In genomic region chr3:22700876-22701275, GRCh38 we compare ENCODE assay signal across 24 cellular contexts.
DNase-seq lines count a peak whose midpoint lies in the region; ATAC-seq, FAIRE-seq and TF ChIP-seq lines count a peak whose summit lies in the region.
"Had no signal": no experiment of that assay in that cellular context is flagged by ENCODE, and none has a peak within 500 bp of the region (broad histone marks: within the 10 kb centered on the region; RNA-seq: fewer than 3 reads in every experiment).

No MANE protein-coding gene starts in this region.

- H3K9me3 Mint-ChIP-seq in endodermal cell = peaks cover 8% of the 10 kb centered on the region
- no peaks in the 10 kb centered on the region for H3K9me3 Mint-ChIP-seq in type B pancreatic cell
- H3K9me3 Mint-ChIP-seq: CD4-positive, alpha-beta T cell had no signal

- H3K36me3 Mint-ChIP-seq in endodermal cell (ENCODE audit: low read depth) (peaks cover under 1% of the 10 kb centered on the region), type B pancreatic cell (no peaks in the 10 kb centered on the region)
- H3K36me3 Mint-ChIP-seq: CD8-positive, alpha-beta T cell had no signal

- H3K27ac Mint-ChIP-seq in endodermal cell (no peak overlapping the region), type B pancreatic cell (no peak overlapping the region)
- H3K27ac Mint-ChIP-seq: B cell; CD4-positive, alpha-beta T cell; CD8-positive, alpha-beta T cell had no signal

- H3K4me3 ChIP-seq in endodermal cell (ENCODE audit: low read length) (no peak overlapping the region), kidney (ENCODE audit: low read length in 2 of 2) (no peak overlapping the region), pancreas (no peak overlapping the region)
- H3K4me3 ChIP-seq: A549; BLaER1 treated with 17β-estradiol and CSF1 and Interleukin-3, amounts not matched to agents 10 nM and 100 nM; GM12878 had no signal

- H3K27me3 Mint-ChIP-seq in endodermal cell (ENCODE audit: insufficient read depth) = peaks cover 7% of the 10 kb centered on the region
- peaks cover 4% of the 10 kb centered on the region for H3K27me3 Mint-ChIP-seq in type B pancreatic cell
- H3K27me3 Mint-ChIP-seq: B cell; CD4-positive, alpha-beta T cell had no signal

- H3K36me3 ChIP-seq in endodermal cell (ENCODE audit: control insufficient read depth, insufficient read depth, low read length) (no peaks in the 10 kb centered on the region), kidney (ENCODE audit: control insufficient read depth in 1 of 2, insufficient read depth in 2 of 2, low read length in 2 of 2) (no peaks in the 10 kb centered on the region), pancreas (no peaks in the 10 kb centered on the region)
- H3K36me3 ChIP-seq: BLaER1 treated with 17β-estradiol and CSF1 and Interleukin-3, amounts not matched to agents 10 nM and 100 nM had no signal

- peaks cover 5% of the 10 kb centered on the region for H3K4me1 ChIP-seq in endodermal cell (ENCODE audit: control insufficient read depth, insufficient read depth, low read length)
- H3K4me1 ChIP-seq in kidney (ENCODE audit: control insufficient read depth in 1 of 2, insufficient read depth in 1 of 2, low read depth in 1 of 2, low read length in 2 of 2) = no peaks in the 10 kb centered on the region
- no peaks in the 10 kb centered on the region for H3K4me1 ChIP-seq in pancreas
- H3K4me1 ChIP-seq: A549, Caco-2 had no signal

- ATAC-seq in pancreas = no peak
- ATAC-seq: A549; CD8-positive, alpha-beta T cell; GM12878 had no signal

- H3K27ac ChIP-seq in endodermal cell (ENCODE audit: low read depth, low read length) (no peak overlapping the region), kidney (ENCODE audit: low read depth in 2 of 2, low read length in 2 of 2) (no peak overlapping the region), pancreas (no peak overlapping the region)
- H3K27ac ChIP-seq: A549; BLaER1 treated with 17β-estradiol and CSF1 and Interleukin-3, amounts not matched to agents 10 nM and 100 nM; C4-2B had no signal

- H3K4me1 Mint-ChIP-seq in endodermal cell = peaks cover 7% of the 10 kb centered on the region
- H3K4me1 Mint-ChIP-seq in type B pancreatic cell (ENCODE audit: unreplicated experiment) = no peaks in the 10 kb centered on the region
- H3K4me1 Mint-ChIP-seq: B cell had no signal

- TF ChIP-seq CTCF in endodermal cell (conservative IDR thresholded peaks at IDR 0.05) = peak; percentile 28
- TF ChIP-seq CTCF in kidney (IDR thresholded peaks at IDR 0.05; ENCODE audit: borderline replicate concordance, extremely low read depth, insufficient read depth) = no peak
- no peak for TF ChIP-seq CTCF in pancreas (IDR thresholded peaks at IDR 0.05)
- TF ChIP-seq CTCF in type B pancreatic cell (conservative IDR thresholded peaks at IDR 0.05) = peak; percentile 53

- no peak overlapping the region for H3K9ac ChIP-seq in endodermal cell (ENCODE audit: extremely low read depth, low read length, poor library complexity, severe bottlenecking)
- H3K9ac ChIP-seq in kidney (ENCODE audit: low read length in 2 of 2) = no peak overlapping the region
- H3K9ac ChIP-seq: BLaER1 treated with 17β-estradiol and CSF1 and Interleukin-3, amounts not matched to agents 10 nM and 100 nM had no signal

- FAIRE-seq in kidney (lab: Jason Lieb, UNC) = peak; percentile 58
- FAIRE-seq in pancreas (lab: Jason Lieb, UNC) = peak; percentile 56
- FAIRE-seq: A549, D721Med, G401.6, GM12878, GM12892, GM18507 had no signal

- H3K27me3 ChIP-seq in endodermal cell (ENCODE audit: control insufficient read depth, insufficient read depth, low read length, poor library complexity, severe bottlenecking) (no peaks in the 10 kb centered on the region), pancreas (no peaks in the 10 kb centered on the region)
- H3K27me3 ChIP-seq: BLaER1 treated with 17β-estradiol and CSF1 and Interleukin-3, amounts not matched to agents 10 nM and 100 nM had no signal

- H3K9me3 ChIP-seq in endodermal cell (ENCODE audit: control insufficient read depth, low read length) (peaks cover under 1% of the 10 kb centered on the region), kidney (ENCODE audit: control insufficient read depth in 1 of 2, low read length in 2 of 2) (no peaks in the 10 kb centered on the region), pancreas (no peaks in the 10 kb centered on the region)
- H3K9me3 ChIP-seq: A549; BLaER1 treated with 17β-estradiol and CSF1 and Interleukin-3, amounts not matched to agents 10 nM and 100 nM; Caco-2 had no signal

- intact Hi-C loops in kidney (cut with DNase I) (no loop called here), pancreas (cut with DNase I) (no loop called here)

- no peak for DNase-seq in endodermal cell
- no peak for DNase-seq in kidney
- DNase-seq in pancreas = no peak
- no peak for DNase-seq in type B pancreatic cell (ENCODE audit: extremely low spot score, unreplicated experiment)
- no peak for DNase-seq in GDM1 (lab: John Stamatoyannopoulos, UW)
- no peak for DNase-seq in cerebellar cortex (ENCODE audit: low spot score)
- no peak for DNase-seq in NCI-H187 treated with DMSO at 0.1 percent for 48 hours (lab: John Stamatoyannopoulos, UW)
- DNase-seq in NCI-H2196 treated with DMSO at 0.1 percent for 48 hours (lab: John Stamatoyannopoulos, UW; ENCODE audit: unreplicated experiment) = no peak
- DNase-seq: 8988T; AML-193; Caco-2; Calu3; CD4-positive, alpha-beta T cell; CD8-positive, alpha-beta T cell; DMS79 treated with DMSO at 0.1 percent for 48 hours had no signal

- H3K4me3 Mint-ChIP-seq in endodermal cell = no peak overlapping the region
- no peak overlapping the region for H3K4me3 Mint-ChIP-seq in type B pancreatic cell
- H3K4me3 Mint-ChIP-seq: B cell; CD4-positive, alpha-beta T cell; CD8-positive, alpha-beta T cell had no signal

Comparison
In these comparisons a context has a peak if more than half of its experiments do, and no peak if none do; other contexts are left out.
1. CTCF ChIP-seq: peak in endodermal cell (single experiment) and type B pancreatic cell (single experiment); none in kidney (single experiment) and pancreas (0 of 4).